In the genomic region with DNA sequence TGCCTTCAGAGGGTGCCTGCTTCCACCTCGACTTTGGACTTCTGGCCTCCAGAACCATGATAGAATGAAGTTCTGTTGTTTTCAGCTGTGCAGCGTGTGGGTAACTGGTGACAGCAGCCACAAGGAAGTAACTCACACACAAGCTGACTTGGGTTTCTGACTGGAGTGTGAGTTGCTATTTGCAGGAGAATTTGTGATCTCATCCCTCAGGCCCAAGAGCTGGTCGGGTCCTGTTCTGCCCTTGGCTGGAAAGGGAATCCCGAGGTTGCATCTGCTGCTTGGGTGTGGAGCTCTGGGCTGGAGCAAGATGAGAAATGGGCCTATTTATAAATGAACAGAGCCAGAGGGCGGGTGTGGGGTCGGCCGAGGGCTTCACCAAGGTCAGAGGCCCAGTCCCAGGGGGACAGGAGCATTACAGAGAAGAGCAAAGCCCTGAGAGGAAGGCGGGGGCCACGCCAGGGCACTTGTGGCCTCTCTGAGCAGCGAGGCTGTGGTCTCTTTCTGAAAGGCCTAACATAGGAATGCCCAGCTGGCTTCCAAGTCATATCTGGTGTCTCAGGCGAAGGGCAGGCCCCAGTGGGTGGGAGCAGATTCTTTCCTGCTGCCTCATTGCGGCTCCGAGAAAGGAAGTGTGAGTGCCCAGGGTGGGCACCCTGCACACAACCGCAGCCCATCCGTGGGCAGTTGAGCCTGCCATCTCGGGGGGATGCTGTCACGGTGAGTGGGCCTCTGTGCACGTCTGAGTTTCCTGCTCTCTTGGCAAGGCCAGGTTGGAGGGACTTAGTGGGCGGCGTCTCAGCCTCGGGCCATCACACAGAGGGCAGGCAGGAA, we compare ENCODE assay signal across 8 cellular contexts. TPM values are rescaled to one million over a fixed set of nuclear protein-coding genes. Genes with fewer than 3 reads are reported as not detected.
DNase-seq lines count a peak whose midpoint lies in the region; ATAC-seq, FAIRE-seq and TF ChIP-seq lines count a peak whose summit lies in the region.
"Had no signal": no experiment of that assay in that cellular context is flagged by ENCODE, and none has a peak within 500 bp of the region (broad histone marks: within the 10 kb centered on the region; RNA-seq: fewer than 3 reads in every experiment).

No MANE protein-coding gene starts in this region.

- H3K27ac ChIP-seq in kidney (ENCODE audit: low read depth in 2 of 2, low read length in 2 of 2) = no peak overlapping the region

- peak; percentile 59 for ATAC-seq in stimulated activated naive CD8-positive, alpha-beta T cell treated with anti-CD3 and anti-CD28 coated beads, Interleukin-15, Interleukin-2, amounts not matched to agents 100 U/mL and 50 U/mL, for 24 hours
- no peak for ATAC-seq in GM18867 (IDR thresholded peaks at IDR 0.05; ENCODE audit: unreplicated experiment)

- no peaks in the 10 kb centered on the region for H3K36me3 ChIP-seq in kidney (ENCODE audit: control insufficient read depth in 1 of 2, insufficient read depth in 2 of 2, low read length in 2 of 2)

- no peak for TF ChIP-seq POLR2A in H54 (IDR thresholded peaks at IDR 0.05; ENCODE audit: low read depth, low read length)

- peaks cover 0 to 2% of the 10 kb centered on the region in 2 donors for H3K9me3 ChIP-seq in kidney (ENCODE audit: control insufficient read depth in 1 of 2, low read length in 2 of 2)

- no peaks in the 10 kb centered on the region for H3K4me1 ChIP-seq in kidney (ENCODE audit: control insufficient read depth in 1 of 2, insufficient read depth in 1 of 2, low read depth in 1 of 2, low read length in 2 of 2)

- DNase-seq in HS-27A (ENCODE audit: low read depth) = peak; percentile 68
- DNase-seq in amniotic epithelial cell (ENCODE audit: low read depth) = peak; percentile 15
- peak; percentile 87 for DNase-seq in kidney
- peak; percentile 30 for DNase-seq in stimulated activated naive CD8-positive, alpha-beta T cell treated with anti-CD3 and anti-CD28 coated beads, Interleukin-15, Interleukin-2, amounts not matched to agents 100 U/mL and 50 U/mL, for 24 hours
- DNase-seq in H54 (ENCODE audit: insufficient read length, low spot score) = no peak
- no peak for DNase-seq in DMS79 (lab: John Stamatoyannopoulos, UW)

- no peak for TF ChIP-seq CTCF in kidney (IDR thresholded peaks at IDR 0.05; ENCODE audit: borderline replicate concordance, extremely low read depth, insufficient read depth)

- FAIRE-seq in kidney (lab: Jason Lieb, UNC) (no peak), H54 (lab: Jason Lieb, UNC) (no peak)

- intact Hi-C loops in kidney (cut with DNase I) = no loop called here

- H3K9ac ChIP-seq in kidney (ENCODE audit: low read length in 2 of 2) = no peak overlapping the region

- H3K4me3 ChIP-seq in kidney (ENCODE audit: low read length in 2 of 2) = no peak overlapping the region

RNA-seq across cellular contexts. Expression of a gene that starts 26.5 kb away (rescaled TPM):
- total RNA-seq in kidney = not detected
- 0.28 TPM for polyA plus RNA-seq in kidney (ENCODE audit: insufficient read depth, low read depth, low replicate concordance)
- total RNA-seq: T-helper 1 cell treated with Interleukin-12 subunit alpha and Interleukin-12 subunit beta and Interleukin-4 antibody, amounts not matched to agents 30 ng/mL and 1 ng/mL, for 36 hours had no signal

Comparison
In these comparisons a context has a peak if more than half of its experiments do, and no peak if none do; other contexts are left out.
1. DNase-seq: peak in HS-27A (single experiment), amniotic epithelial cell (single experiment), kidney (single experiment) and stimulated activated naive CD8-positive, alpha-beta T cell treated with anti-CD3 and anti-CD28 coated beads, Interleukin-15, Interleukin-2, amounts not matched to agents 100 U/mL and 50 U/mL, for 24 hours (single experiment); none in H54 (single experiment) and DMS79 (single experiment).